9 cellular contexts compared by ENCODE assay signal in the genomic region with DNA sequence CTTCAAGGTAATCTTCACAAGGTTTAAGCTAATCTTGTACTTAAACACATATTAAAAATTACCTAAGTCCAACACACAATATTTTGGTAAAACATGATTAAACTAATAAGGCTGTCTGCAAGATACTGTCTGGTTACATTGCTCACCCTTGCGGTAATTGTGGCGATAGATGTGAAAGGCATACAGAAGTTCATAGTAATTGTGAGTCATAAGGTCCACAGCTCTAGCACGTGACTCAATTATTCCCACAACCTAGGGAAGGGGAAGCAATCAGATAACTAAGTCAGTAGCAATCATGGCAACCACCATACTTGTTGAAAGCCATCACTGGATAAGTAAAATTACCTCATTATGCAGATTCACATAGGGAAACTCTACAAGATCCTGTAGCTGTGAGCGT. TPM values are rescaled to one million over a fixed set of nuclear protein-coding genes. Genes with fewer than 3 reads are reported as not detected.
DNase-seq lines count a peak whose midpoint lies in the region; TF ChIP-seq lines count a peak whose summit lies in the region.
"Had no signal": no experiment of that assay in that cellular context is flagged by ENCODE, and none has a peak within 500 bp of the region (broad histone marks: within the 10 kb centered on the region; RNA-seq: fewer than 3 reads in every experiment).

No MANE protein-coding gene starts in this region.

- no peaks in the 10 kb centered on the region for H3K4me1 ChIP-seq in ascending aorta

- H3K27ac ChIP-seq in ascending aorta, result no peak overlapping the region

- H3K27ac Mint-ChIP-seq in activated naive CD4-positive, alpha-beta T cell treated with anti-CD3 and anti-CD28 coated beads, Interleukin-2, amount 50 U/mL, for 24 hours, result peak overlapping the region; percentile 92
- H3K27ac Mint-ChIP-seq: progenitor cell of endocrine pancreas had no signal

- peaks cover 66 to 88% of the 10 kb centered on the region in 2 donors for H3K36me3 ChIP-seq in ascending aorta

- H3K9me3 Mint-ChIP-seq in activated naive CD4-positive, alpha-beta T cell treated with anti-CD3 and anti-CD28 coated beads, Interleukin-2, amount 50 U/mL, for 24 hours, result no peaks in the 10 kb centered on the region

- intact Hi-C loops in ascending aorta (cut with DNase I), result no loop called here

- H3K4me1 Mint-ChIP-seq in activated naive CD4-positive, alpha-beta T cell treated with anti-CD3 and anti-CD28 coated beads, Interleukin-2, amount 50 U/mL, for 24 hours, result peaks cover 10% of the 10 kb centered on the region

- peaks cover 15% of the 10 kb centered on the region for H3K36me3 Mint-ChIP-seq in activated naive CD4-positive, alpha-beta T cell treated with anti-CD3 and anti-CD28 coated beads, Interleukin-2, amount 50 U/mL, for 24 hours

- peak overlapping the region; percentile 46 for H3K4me3 Mint-ChIP-seq in activated naive CD4-positive, alpha-beta T cell treated with anti-CD3 and anti-CD28 coated beads, Interleukin-2, amount 50 U/mL, for 24 hours

- no peaks in the 10 kb centered on the region for H3K27me3 Mint-ChIP-seq in activated naive CD4-positive, alpha-beta T cell treated with anti-CD3 and anti-CD28 coated beads, Interleukin-2, amount 50 U/mL, for 24 hours
- H3K27me3 Mint-ChIP-seq: progenitor cell of endocrine pancreas had no signal

- no peaks in the 10 kb centered on the region for H3K9me3 ChIP-seq in ascending aorta

- H3K27me3 ChIP-seq in ascending aorta, result no peaks in the 10 kb centered on the region

- TF ChIP-seq CTCF in AG09309 (IDR thresholded peaks at IDR 0.05; ENCODE audit: control insufficient read depth, insufficient read depth, low read depth, low read length, missing control alignments), result no peak
- no peak for TF ChIP-seq CTCF in ascending aorta (IDR thresholded peaks at IDR 0.05)

- H3K4me3 ChIP-seq in AG09309 (ENCODE audit: control insufficient read depth, low read depth, low read length), result no peak overlapping the region
- H3K4me3 ChIP-seq in ascending aorta, result no peak overlapping the region

- peak; percentile 29 for DNase-seq in AG09309 (ENCODE audit: low read depth)
- peak; percentile 33 for DNase-seq in NCI-H226
- DNase-seq in renal cortical epithelial cell (ENCODE audit: low read depth), result peak; percentile 32
- no peak for DNase-seq in NCI-H2171 treated with DMSO at 0.1 percent for 48 hours (lab: John Stamatoyannopoulos, UW)
- DNase-seq in DMS153 (lab: John Stamatoyannopoulos, UW), result no peak
- DNase-seq in ascending aorta (ENCODE audit: low spot score in 2 of 2), result no peak
- DNase-seq in C1 segment of cervical spinal cord (lab: John Stamatoyannopoulos, UW), result no peak

RNA-seq across cellular contexts. Expression of gene FNBP4, which starts 30.5 kb away (rescaled TPM):
- total RNA-seq in renal cortical epithelial cell, result 35.8 and 50.6 TPM in 2 replicates
- total RNA-seq in ascending aorta, result 61.4 TPM

RNA-seq across cellular contexts. Expression of gene NUP160, which starts 50.5 kb away (rescaled TPM):
- total RNA-seq in renal cortical epithelial cell (26.7 and 40.7 TPM in 2 replicates), ascending aorta (14.0 TPM)

Comparison
In these comparisons a context has a peak if more than half of its experiments do, and no peak if none do; other contexts are left out.
1. DNase-seq: peak in AG09309 (single experiment), NCI-H226 (single experiment) and renal cortical epithelial cell (single experiment); none in NCI-H2171 treated with DMSO at 0.1 percent for 48 hours (single experiment), DMS153 (single experiment), ascending aorta (0 of 2) and C1 segment of cervical spinal cord (0 of 14).